ENCODE assay signal across 17 cellular contexts in genomic region chr3:157445897-157446296, GRCh38. TPM values are rescaled to one million over a fixed set of nuclear protein-coding genes. Genes with fewer than 3 reads are reported as not detected.
DNase-seq lines count a peak whose midpoint lies in the region; ATAC-seq and TF ChIP-seq lines count a peak whose summit lies in the region.
"Had no signal": no experiment of that assay in that cellular context is flagged by ENCODE, and none has a peak within 500 bp of the region (broad histone marks: within the 10 kb centered on the region; RNA-seq: fewer than 3 reads in every experiment).

No MANE protein-coding gene starts in this region.

- H3K27ac ChIP-seq in PC-3 (ENCODE audit: low read length) (no peak overlapping the region), neutrophil (peak overlapping the region; percentile 72), right atrium auricular region (no peak overlapping the region)
- no peak overlapping the region for H3K27ac ChIP-seq in CD4-positive, alpha-beta T cell (ENCODE audit: low read depth, low read length)
- H3K27ac ChIP-seq: thoracic aorta had no signal

- H3K36me3 ChIP-seq in PC-3 (ENCODE audit: low read depth, low read length), result peaks cover 9% of the 10 kb centered on the region; the same call in 1 of the 2 replicates
- peaks cover 6% of the 10 kb centered on the region for H3K36me3 ChIP-seq in neutrophil
- H3K36me3 ChIP-seq in right atrium auricular region, result no peaks in the 10 kb centered on the region
- H3K36me3 ChIP-seq: thoracic aorta had no signal

- no peaks in the 10 kb centered on the region for H3K36me3 Mint-ChIP-seq in CD4-positive, alpha-beta T cell (ENCODE audit: low read depth)
- H3K36me3 Mint-ChIP-seq: activated naive CD8-positive, alpha-beta T cell treated with anti-CD3 and anti-CD28 coated beads, Interleukin-2, amount 10 ng/mL, durations not matched to agents 7 days and 5 days; naive B cell had no signal

- H3K9me2 ChIP-seq in PC-3 (replicated peaks; ENCODE audit: low read length), result no peaks in the 10 kb centered on the region

- H3K4me3 Mint-ChIP-seq in CD4-positive, alpha-beta T cell, result no peak overlapping the region
- H3K4me3 Mint-ChIP-seq: activated naive CD8-positive, alpha-beta T cell treated with anti-CD3 and anti-CD28 coated beads, Interleukin-2, amount 10 ng/mL, durations not matched to agents 7 days and 5 days; naive B cell had no signal

- intact Hi-C loops in PC-3 (cut with micrococcal nuclease), result loop anchor here (5.0 kb wide), 3 partner anchors 79 to 174 kb away; no protein-coding TSS in a partner anchor
- intact Hi-C loops in CD4-positive, alpha-beta T cell (cut with DNase I, micrococcal nuclease), result no loop called here

- POLR2A ChIA-PET in PC-3 (lab: Charles Lee; ENCODE audit: unreplicated experiment), result no interaction called here
- POLR2A ChIA-PET in CD4-positive, alpha-beta T cell (lab: Charles Lee), result no interaction called here

- H3F3A ChIP-seq in PC-3 (ENCODE audit: low read length, unreplicated experiment), result no peaks in the 10 kb centered on the region

- H3K9ac ChIP-seq in PC-3 (ENCODE audit: low read length), result no peak overlapping the region

- no peak overlapping the region for H3K4me3 ChIP-seq in PC-3 (ENCODE audit: low read length)
- H3K4me3 ChIP-seq in choroid plexus epithelial cell (ENCODE audit: low read depth, low read length), result no peak overlapping the region
- no peak overlapping the region for H3K4me3 ChIP-seq in neutrophil (ENCODE audit: low read depth in 1 of 2, low read length in 1 of 2)
- no peak overlapping the region for H3K4me3 ChIP-seq in right atrium auricular region
- H3K4me3 ChIP-seq: BLaER1 treated with 17β-estradiol and CSF1 and Interleukin-3, amounts not matched to agents 10 nM and 100 nM; thoracic aorta had no signal

- CTCF ChIA-PET in PC-3 (lab: Charles Lee), result interaction anchor here (0.6 kb wide), 1 partner anchor 19 kb away, joined by 5 read pairs; no protein-coding TSS in a partner anchor
- CTCF ChIA-PET in CD4-positive, alpha-beta T cell (lab: Charles Lee), result interaction anchor here (1.7 kb wide), 1 partner anchor 31 kb away, joined by 3 read pairs; no protein-coding TSS in a partner anchor

- DNase-seq in HCEC 1CT (peak; percentile 85), PC-3 (peak; percentile 70), choroid plexus epithelial cell (ENCODE audit: low read depth) (peak; percentile 84), right atrium auricular region (ENCODE audit: low spot score) (no peak)
- DNase-seq in CD4-positive, alpha-beta T cell, result no peak
- DNase-seq in stimulated activated CD4-positive, alpha-beta T cell treated with anti-CD3 and anti-CD28 coated beads, Interleukin-4, amount 100 ng/mL, for 1 hour, result no peak
- DNase-seq in activated T-cell treated with anti-CD3 and anti-CD28 coated beads, Interleukin-2, amount 50 U/mL, for 1 hour, result no peak
- DNase-seq: activated naive CD8-positive, alpha-beta T cell treated with anti-CD3 and anti-CD28 coated beads, Interleukin-2, amount 10 ng/mL, durations not matched to agents 7 days and 5 days; hippocampal formation; naive B cell; NCI-H1105; NCI-H2171; SW 1271 had no signal

- H3K27me3 Mint-ChIP-seq in CD4-positive, alpha-beta T cell, result no peaks in the 10 kb centered on the region

- H3K4me1 Mint-ChIP-seq in CD4-positive, alpha-beta T cell (ENCODE audit: low read depth), result no peaks in the 10 kb centered on the region
- H3K4me1 Mint-ChIP-seq: activated naive CD8-positive, alpha-beta T cell treated with anti-CD3 and anti-CD28 coated beads, Interleukin-2, amount 10 ng/mL, durations not matched to agents 7 days and 5 days; naive B cell had no signal

- H3K4me1 ChIP-seq in PC-3 (ENCODE audit: insufficient read depth, low read length), result peaks cover 16% of the 10 kb centered on the region; the same call in 1 of the 2 replicates
- peaks cover 44 to 48% of the 10 kb centered on the region in 2 experiments for H3K4me1 ChIP-seq in neutrophil (ENCODE audit: control insufficient read depth in 1 of 2, insufficient read depth in 1 of 2, low read depth in 1 of 2, low read length in 1 of 2)
- H3K4me1 ChIP-seq in right atrium auricular region, result no peaks in the 10 kb centered on the region

- no peak overlapping the region for H3K27ac Mint-ChIP-seq in CD4-positive, alpha-beta T cell
- H3K27ac Mint-ChIP-seq: activated naive CD8-positive, alpha-beta T cell treated with anti-CD3 and anti-CD28 coated beads, Interleukin-2, amount 10 ng/mL, durations not matched to agents 7 days and 5 days; naive B cell had no signal

- no peaks in the 10 kb centered on the region for H3K9me3 Mint-ChIP-seq in CD4-positive, alpha-beta T cell
- H3K9me3 Mint-ChIP-seq: activated naive CD8-positive, alpha-beta T cell treated with anti-CD3 and anti-CD28 coated beads, Interleukin-2, amount 10 ng/mL, durations not matched to agents 7 days and 5 days had no signal

- BruUV-seq in PC-3 (replicated peaks; lab: Mats Ljungman, UMichigan), result no TSS peak

- no peaks in the 10 kb centered on the region for H4K20me1 ChIP-seq in PC-3 (ENCODE audit: low read length)

- ATAC-seq in PC-3, result peak; percentile 10
- ATAC-seq in CD4-positive, alpha-beta T cell (ENCODE audit: poor library complexity), result no peak
- ATAC-seq: left lobe of liver had no signal

- no peaks in the 10 kb centered on the region for H3K79me2 ChIP-seq in PC-3 (ENCODE audit: low read length)

- no peak overlapping the region for H2AFZ ChIP-seq in PC-3 (ENCODE audit: low read length)

- H3K4me2 ChIP-seq in PC-3 (ENCODE audit: low read length), result no peak overlapping the region

- TF ChIP-seq CTCF in PC-3 (conservative IDR thresholded peaks at IDR 0.05; ENCODE audit: low read depth, low read length) (no peak), choroid plexus epithelial cell (conservative IDR thresholded peaks at IDR 0.05; ENCODE audit: low read depth, low read length) (no peak), neutrophil (IDR thresholded peaks at IDR 0.05) (no peak), right atrium auricular region (IDR thresholded peaks at IDR 0.05) (no peak)
- TF ChIP-seq CTCF in CD4-positive, alpha-beta T cell (IDR thresholded peaks at IDR 0.05), result no peak

- H3K27me3 ChIP-seq in PC-3 (ENCODE audit: low read length) (no peaks in the 10 kb centered on the region), neutrophil (no peaks in the 10 kb centered on the region), right atrium auricular region (no peaks in the 10 kb centered on the region)
- no peaks in the 10 kb centered on the region for H3K27me3 ChIP-seq in CD4-positive, alpha-beta T cell (ENCODE audit: control insufficient read depth, insufficient read depth, low read length)
- H3K27me3 ChIP-seq: BLaER1 treated with 17β-estradiol and CSF1 and Interleukin-3, amounts not matched to agents 10 nM and 100 nM had no signal

- H3K9me3 ChIP-seq in PC-3 (ENCODE audit: low read length) (no peaks in the 10 kb centered on the region), neutrophil (no peaks in the 10 kb centered on the region), right atrium auricular region (no peaks in the 10 kb centered on the region)
- H3K9me3 ChIP-seq in CD4-positive, alpha-beta T cell (ENCODE audit: control insufficient read depth, low read length), result no peaks in the 10 kb centered on the region
- H3K9me3 ChIP-seq: thoracic aorta had no signal

RNA-seq across cellular contexts. Expression of gene PTX3, which starts 9.2 kb away (rescaled TPM):
- total RNA-seq in PC-3 (2014; rRNA removed), result 24.4 and 27.3 TPM in 2 replicates
- total RNA-seq in CD4-positive, alpha-beta T cell, result under 1 TPM; 0.16 to 0.34 TPM
- total RNA-seq in right atrium auricular region, result 1 to 10 TPM in 1 of 2 donors, under 1 TPM in 1; 0.59 to 2.6 TPM

RNA-seq across cellular contexts. Expression of gene VEPH1, which starts 57.3 kb away (rescaled TPM):
- total RNA-seq in PC-3 (2014; rRNA removed), result 11.5 and 27.3 TPM in 2 replicates
- not detected for total RNA-seq in CD4-positive, alpha-beta T cell
- total RNA-seq in right atrium auricular region, result under 1 TPM; 0.48 to 0.86 TPM
- total RNA-seq: activated naive CD8-positive, alpha-beta T cell treated with anti-CD3 and anti-CD28 coated beads, Interleukin-2, amount 10 ng/mL, durations not matched to agents 7 days and 5 days had no signal

Comparison
In these comparisons a context has a peak if more than half of its experiments do, and no peak if none do; other contexts are left out.
1. DNase-seq: peak in HCEC 1CT (single experiment), PC-3 (single experiment) and choroid plexus epithelial cell (single experiment); none in CD4-positive, alpha-beta T cell (0 of 10), right atrium auricular region (single experiment), stimulated activated CD4-positive, alpha-beta T cell treated with anti-CD3 and anti-CD28 coated beads, Interleukin-4, amount 100 ng/mL, for 1 hour (single experiment) and activated T-cell treated with anti-CD3 and anti-CD28 coated beads, Interleukin-2, amount 50 U/mL, for 1 hour (single experiment).